24 cellular contexts compared by ENCODE assay signal in genomic region chr5:135176991-135177390, GRCh38.
"Had no signal": no experiment of that assay in that cellular context is flagged by ENCODE, and none has a peak within 500 bp of the region (broad histone marks: within the 10 kb centered on the region; RNA-seq: fewer than 3 reads in every experiment).

No MANE protein-coding gene starts in this region.

- H3K4me3 Mint-ChIP-seq: effector memory CD8-positive, alpha-beta T cell; mesothelial cell of epicardium; naive thymus-derived CD8-positive, alpha-beta T cell; nephron progenitor cell; type B pancreatic cell had no signal

- H3K4me1 ChIP-seq: left lung, pancreas, testis, tibial artery had no signal

- H3K36me3 ChIP-seq: left lung, pancreas, tibial artery had no signal

- H3K27me3 ChIP-seq: pancreas, testis, tibial artery had no signal

- H3K27ac ChIP-seq: coronary artery, left lung, pancreas, testis, tibial artery had no signal

- H3K9me3 ChIP-seq: left lung, mucosa of descending colon, pancreas, testis, tibial artery had no signal

- H3K9me3 Mint-ChIP-seq: effector memory CD8-positive, alpha-beta T cell; mesothelial cell of epicardium; naive thymus-derived CD8-positive, alpha-beta T cell; nephron progenitor cell; type B pancreatic cell had no signal

- H3K36me3 Mint-ChIP-seq: mesothelial cell of epicardium; naive thymus-derived CD8-positive, alpha-beta T cell; type B pancreatic cell had no signal

- H3K4me3 ChIP-seq: coronary artery, left lung, mucosa of descending colon, pancreas, smooth muscle cell, testis, tibial artery had no signal

- ATAC-seq: effector memory CD8-positive, alpha-beta T cell; left cardiac atrium; left lung; mucosa of descending colon; naive thymus-derived CD8-positive, alpha-beta T cell; pancreas; sciatic nerve had no signal

- H3K4me1 Mint-ChIP-seq: naive thymus-derived CD8-positive, alpha-beta T cell had no signal

- H3K27ac Mint-ChIP-seq: effector memory CD8-positive, alpha-beta T cell; mesothelial cell of epicardium; type B pancreatic cell had no signal

- H3K4me2 ChIP-seq: smooth muscle cell had no signal

- DNase-seq: dermis blood vessel endothelial cell; effector memory CD8-positive, alpha-beta T cell; erythroblast; left cardiac atrium; mesenchymal stem cell; mucosa of descending colon; naive thymus-derived CD8-positive, alpha-beta T cell; nephron progenitor cell; occipital lobe; pancreas; stimulated activated CD4-positive, alpha-beta T cell treated with anti-CD3 and anti-CD28 coated beads, Interleukin-12 subunit alpha, Interleukin-12 subunit beta, amount 100 ng/mL, for 4 hours; stimulated activated CD4-positive, alpha-beta T cell treated with anti-CD3 and anti-CD28 coated beads, Interleukin-1b, Interleukin-23, amount 100 ng/mL, for 48 hours; stimulated activated CD4-positive, alpha-beta T cell treated with anti-CD3 and anti-CD28 coated beads, Interleukin-4, amount 100 ng/mL, for 1 hour; stimulated activated CD8-positive, alpha-beta memory T cell treated with anti-CD3 and anti-CD28 coated beads, Interleukin-4, amount 100 ng/mL, for 48 hours; stimulated activated naive CD4-positive, alpha-beta T cell; substantia nigra; testis; tibial artery had no signal
